Comparison of ENCODE assay signal across 1 cellular context in genomic region chr5:157549954-157550549, GRCh38.
TF ChIP-seq lines count a peak whose summit lies in the region.

No MANE protein-coding gene starts in this region.

TF ChIP-seq in K562, 482 proteins besides CTCF, POLR2A, EP300 and RAD21 (continued from another document):
- TF ChIP-seq TEAD4 (IDR thresholded peaks at IDR 0.05; ENCODE audit: low read length) (no peak), TEAD4 (CRISPR knock-in tag; IDR thresholded peaks at IDR 0.05; ENCODE audit: borderline replicate concordance) (no peak), EGR1 (conservative IDR thresholded peaks at IDR 0.05) (no peak), NCOA6 (IDR thresholded peaks at IDR 0.05) (no peak), NBN (IDR thresholded peaks at IDR 0.05; ENCODE audit: low read depth) (no peak), ZBTB49 (CRISPR knock-in tag; IDR thresholded peaks at IDR 0.05; ENCODE audit: borderline replicate concordance) (no peak), GATA2 (CRISPR knock-in tag; IDR thresholded peaks at IDR 0.05) (no peak), ATF7 (IDR thresholded peaks at IDR 0.05) (peak; percentile 23; the same call in 1 of the 2 replicates), CBX8 (IDR thresholded peaks at IDR 0.05; ENCODE audit: borderline replicate concordance, extremely low read depth, low read depth, low read length, poor library complexity, severe bottlenecking) (no peak), HSF4 (CRISPR knock-in tag; IDR thresholded peaks at IDR 0.05; ENCODE audit: borderline replicate concordance) (no peak), TAF15 (IDR thresholded peaks at IDR 0.05; ENCODE audit: low read depth, low read length) (no peak), HDAC6 (IDR thresholded peaks at IDR 0.05; ENCODE audit: low read depth, low read length) (no peak), ZBTB1 (CRISPR knock-in tag; IDR thresholded peaks at IDR 0.05; ENCODE audit: borderline replicate concordance, low read depth) (no peak), TSC22D4 (tag; IDR thresholded peaks at IDR 0.05) (no peak), RBM14 (IDR thresholded peaks at IDR 0.05; ENCODE audit: borderline replicate concordance, insufficient read depth, low read depth, low read length) (no peak), ZNF431 (CRISPR knock-in tag; IDR thresholded peaks at IDR 0.05) (no peak), KDM4B (IDR thresholded peaks at IDR 0.05; ENCODE audit: borderline replicate concordance in 2 of 2, low read depth in 1 of 2) (no peak), GATAD2B (IDR thresholded peaks at IDR 0.05; ENCODE audit: borderline replicate concordance) (no peak), ZNF316 (IDR thresholded peaks at IDR 0.05) (peak; percentile 2; the same call in 1 of the 2 replicates), HDAC1 (IDR thresholded peaks at IDR 0.05) (no peak), STAT5A (IDR thresholded peaks at IDR 0.05; ENCODE audit: borderline replicate concordance, low read length) (no peak), POLR2AphosphoS2 (IDR thresholded peaks at IDR 0.05; ENCODE audit: low read length) (no peak), BACH1 (tag; IDR thresholded peaks at IDR 0.05) (peak; percentile 57), CEBPZ (IDR thresholded peaks at IDR 0.05; ENCODE audit: borderline replicate concordance, low read depth, low read length) (no peak), MAFF (IDR thresholded peaks at IDR 0.05; ENCODE audit: low read length) (no peak), SP1 (CRISPR knock-in tag; IDR thresholded peaks at IDR 0.05) (no peak)
- TF ChIP-seq, protein P1, sequence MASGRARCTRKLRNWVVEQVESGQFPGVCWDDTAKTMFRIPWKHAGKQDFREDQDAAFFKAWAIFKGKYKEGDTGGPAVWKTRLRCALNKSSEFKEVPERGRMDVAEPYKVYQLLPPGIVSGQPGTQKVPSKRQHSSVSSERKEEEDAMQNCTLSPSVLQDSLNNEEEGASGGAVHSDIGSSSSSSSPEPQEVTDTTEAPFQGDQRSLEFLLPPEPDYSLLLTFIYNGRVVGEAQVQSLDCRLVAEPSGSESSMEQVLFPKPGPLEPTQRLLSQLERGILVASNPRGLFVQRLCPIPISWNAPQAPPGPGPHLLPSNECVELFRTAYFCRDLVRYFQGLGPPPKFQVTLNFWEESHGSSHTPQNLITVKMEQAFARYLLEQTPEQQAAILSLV (tag; IDR thresholded peaks at IDR 0.05): no peak
- TF ChIP-seq, protein P2, sequence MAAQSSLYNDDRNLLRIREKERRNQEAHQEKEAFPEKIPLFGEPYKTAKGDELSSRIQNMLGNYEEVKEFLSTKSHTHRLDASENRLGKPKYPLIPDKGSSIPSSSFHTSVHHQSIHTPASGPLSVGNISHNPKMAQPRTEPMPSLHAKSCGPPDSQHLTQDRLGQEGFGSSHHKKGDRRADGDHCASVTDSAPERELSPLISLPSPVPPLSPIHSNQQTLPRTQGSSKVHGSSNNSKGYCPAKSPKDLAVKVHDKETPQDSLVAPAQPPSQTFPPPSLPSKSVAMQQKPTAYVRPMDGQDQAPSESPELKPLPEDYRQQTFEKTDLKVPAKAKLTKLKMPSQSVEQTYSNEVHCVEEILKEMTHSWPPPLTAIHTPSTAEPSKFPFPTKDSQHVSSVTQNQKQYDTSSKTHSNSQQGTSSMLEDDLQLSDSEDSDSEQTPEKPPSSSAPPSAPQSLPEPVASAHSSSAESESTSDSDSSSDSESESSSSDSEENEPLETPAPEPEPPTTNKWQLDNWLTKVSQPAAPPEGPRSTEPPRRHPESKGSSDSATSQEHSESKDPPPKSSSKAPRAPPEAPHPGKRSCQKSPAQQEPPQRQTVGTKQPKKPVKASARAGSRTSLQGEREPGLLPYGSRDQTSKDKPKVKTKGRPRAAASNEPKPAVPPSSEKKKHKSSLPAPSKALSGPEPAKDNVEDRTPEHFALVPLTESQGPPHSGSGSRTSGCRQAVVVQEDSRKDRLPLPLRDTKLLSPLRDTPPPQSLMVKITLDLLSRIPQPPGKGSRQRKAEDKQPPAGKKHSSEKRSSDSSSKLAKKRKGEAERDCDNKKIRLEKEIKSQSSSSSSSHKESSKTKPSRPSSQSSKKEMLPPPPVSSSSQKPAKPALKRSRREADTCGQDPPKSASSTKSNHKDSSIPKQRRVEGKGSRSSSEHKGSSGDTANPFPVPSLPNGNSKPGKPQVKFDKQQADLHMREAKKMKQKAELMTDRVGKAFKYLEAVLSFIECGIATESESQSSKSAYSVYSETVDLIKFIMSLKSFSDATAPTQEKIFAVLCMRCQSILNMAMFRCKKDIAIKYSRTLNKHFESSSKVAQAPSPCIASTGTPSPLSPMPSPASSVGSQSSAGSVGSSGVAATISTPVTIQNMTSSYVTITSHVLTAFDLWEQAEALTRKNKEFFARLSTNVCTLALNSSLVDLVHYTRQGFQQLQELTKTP (IDR thresholded peaks at IDR 0.05; ENCODE audit: low read depth in 1 of 2, partially characterized antibody in 2 of 2): no peak
- TF ChIP-seq, protein P3, sequence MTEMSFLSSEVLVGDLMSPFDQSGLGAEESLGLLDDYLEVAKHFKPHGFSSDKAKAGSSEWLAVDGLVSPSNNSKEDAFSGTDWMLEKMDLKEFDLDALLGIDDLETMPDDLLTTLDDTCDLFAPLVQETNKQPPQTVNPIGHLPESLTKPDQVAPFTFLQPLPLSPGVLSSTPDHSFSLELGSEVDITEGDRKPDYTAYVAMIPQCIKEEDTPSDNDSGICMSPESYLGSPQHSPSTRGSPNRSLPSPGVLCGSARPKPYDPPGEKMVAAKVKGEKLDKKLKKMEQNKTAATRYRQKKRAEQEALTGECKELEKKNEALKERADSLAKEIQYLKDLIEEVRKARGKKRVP (CRISPR knock-in tag; IDR thresholded peaks at IDR 0.05): no peak
- TF ChIP-seq, protein P4, sequence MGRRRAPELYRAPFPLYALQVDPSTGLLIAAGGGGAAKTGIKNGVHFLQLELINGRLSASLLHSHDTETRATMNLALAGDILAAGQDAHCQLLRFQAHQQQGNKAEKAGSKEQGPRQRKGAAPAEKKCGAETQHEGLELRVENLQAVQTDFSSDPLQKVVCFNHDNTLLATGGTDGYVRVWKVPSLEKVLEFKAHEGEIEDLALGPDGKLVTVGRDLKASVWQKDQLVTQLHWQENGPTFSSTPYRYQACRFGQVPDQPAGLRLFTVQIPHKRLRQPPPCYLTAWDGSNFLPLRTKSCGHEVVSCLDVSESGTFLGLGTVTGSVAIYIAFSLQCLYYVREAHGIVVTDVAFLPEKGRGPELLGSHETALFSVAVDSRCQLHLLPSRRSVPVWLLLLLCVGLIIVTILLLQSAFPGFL (CRISPR knock-in tag; IDR thresholded peaks at IDR 0.05): no peak
- TF ChIP-seq, protein P5, sequence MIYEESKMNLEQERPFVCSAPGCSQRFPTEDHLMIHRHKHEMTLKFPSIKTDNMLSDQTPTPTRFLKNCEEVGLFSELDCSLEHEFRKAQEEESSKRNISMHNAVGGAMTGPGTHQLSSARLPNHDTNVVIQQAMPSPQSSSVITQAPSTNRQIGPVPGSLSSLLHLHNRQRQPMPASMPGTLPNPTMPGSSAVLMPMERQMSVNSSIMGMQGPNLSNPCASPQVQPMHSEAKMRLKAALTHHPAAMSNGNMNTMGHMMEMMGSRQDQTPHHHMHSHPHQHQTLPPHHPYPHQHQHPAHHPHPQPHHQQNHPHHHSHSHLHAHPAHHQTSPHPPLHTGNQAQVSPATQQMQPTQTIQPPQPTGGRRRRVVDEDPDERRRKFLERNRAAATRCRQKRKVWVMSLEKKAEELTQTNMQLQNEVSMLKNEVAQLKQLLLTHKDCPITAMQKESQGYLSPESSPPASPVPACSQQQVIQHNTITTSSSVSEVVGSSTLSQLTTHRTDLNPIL (CRISPR knock-in tag; IDR thresholded peaks at IDR 0.05): no peak
